ENCODE assay signal across 10 cellular contexts in the genomic region with DNA sequence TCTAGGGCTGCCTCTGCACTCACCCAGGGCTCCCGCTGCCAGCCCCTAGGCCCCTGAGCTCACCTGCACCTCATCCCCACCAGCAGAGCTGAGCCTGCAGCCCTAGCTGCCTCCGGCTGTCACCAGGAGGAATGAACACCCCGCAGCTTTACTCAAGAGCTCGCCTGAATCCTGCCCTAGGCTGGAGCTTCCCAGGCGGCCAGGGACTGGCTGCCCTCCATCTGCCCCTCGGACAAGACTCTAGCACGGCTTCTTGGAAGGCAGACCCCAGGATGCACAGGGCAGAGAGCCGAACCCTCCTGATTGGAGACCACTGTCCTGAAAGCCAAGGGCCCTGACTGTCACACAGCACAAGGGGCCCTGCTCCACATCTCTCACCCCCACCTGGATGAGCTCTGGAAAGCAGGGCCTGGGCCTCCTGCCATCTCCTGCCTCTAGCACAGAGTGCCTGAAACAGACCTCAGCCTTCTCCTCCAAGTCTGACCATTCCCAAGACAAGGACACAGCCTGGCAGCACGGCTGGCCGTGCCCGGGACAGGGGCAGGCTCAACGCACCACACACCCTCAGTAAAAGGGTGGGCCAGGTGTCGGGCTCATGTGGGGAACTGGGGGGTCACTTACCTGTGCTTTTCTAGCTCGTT. TPM values are rescaled to one million over a fixed set of nuclear protein-coding genes. Genes with fewer than 3 reads are reported as not detected.
A peak's percentile ranks its signal among the peaks of the same experiment; 100 is the strongest.
DNase-seq lines count a peak whose midpoint lies in the region; ATAC-seq and TF ChIP-seq lines count a peak whose summit lies in the region.
"Had no signal": no experiment of that assay in that cellular context is flagged by ENCODE, and none has a peak within 500 bp of the region (broad histone marks: within the 10 kb centered on the region; RNA-seq: fewer than 3 reads in every experiment).

No MANE protein-coding gene starts in this region.

- H3K4me3 ChIP-seq in ovary, result no peak overlapping the region
- H3K4me3 ChIP-seq in brain microvascular endothelial cell (ENCODE audit: low read depth, low read length), result no peak overlapping the region

- TF ChIP-seq EP300 in ovary (IDR thresholded peaks at IDR 0.05), result no peak

- peaks cover 21% of the 10 kb centered on the region for H3K4me1 ChIP-seq in ovary (ENCODE audit: insufficient read depth)

- H3K9me3 ChIP-seq in ovary, result no peaks in the 10 kb centered on the region

- no peak overlapping the region for H3K4me3 Mint-ChIP-seq in stimulated activated naive CD8-positive, alpha-beta T cell treated with anti-CD3 and anti-CD28 coated beads, Interleukin-15, amount 100 ng/mL, for 72 hours
- H3K4me3 Mint-ChIP-seq: activated naive CD4-positive, alpha-beta T cell treated with anti-CD3 and anti-CD28 coated beads, Interleukin-2, amount 50 U/mL, for 24 hours had no signal

- WGBS in ovary, 3 donors, result 55 to 70% (median 55%) methylated on average over 13 to 14 of the region's 14 CpGs

- no peak overlapping the region for H3K27ac Mint-ChIP-seq in stimulated activated naive CD8-positive, alpha-beta T cell treated with anti-CD3 and anti-CD28 coated beads, Interleukin-15, amount 100 ng/mL, for 72 hours
- H3K27ac Mint-ChIP-seq: activated naive CD4-positive, alpha-beta T cell treated with anti-CD3 and anti-CD28 coated beads, Interleukin-2, amount 50 U/mL, for 24 hours had no signal

- no peak for TF ChIP-seq POLR2A in ovary (IDR thresholded peaks at IDR 0.05)

- H3K4me1 Mint-ChIP-seq in stimulated activated naive CD8-positive, alpha-beta T cell treated with anti-CD3 and anti-CD28 coated beads, Interleukin-15, amount 100 ng/mL, for 72 hours, result no peaks in the 10 kb centered on the region

- DNase-seq in stimulated activated naive CD8-positive, alpha-beta T cell treated with anti-CD3 and anti-CD28 coated beads, Interleukin-15, Interleukin-2, amounts not matched to agents 100 U/mL and 50 U/mL, for 24 hours, result peak; percentile 2
- no peak for DNase-seq in stimulated activated naive CD8-positive, alpha-beta T cell treated with anti-CD3 and anti-CD28 coated beads, Interleukin-15, amount 100 ng/mL, for 72 hours
- DNase-seq in Right ventricle myocardium superior (peak; percentile 43), ovary (peak; percentile 18 to 54 (median 33)), SW 1271 (lab: John Stamatoyannopoulos, UW) (no peak), SIG-M5 treated with dmso at 0.1 percent for 504 hours (lab: John Stamatoyannopoulos, UW; ENCODE audit: unreplicated experiment) (no peak), brain microvascular endothelial cell (no peak), HuH-7 (ENCODE audit: low spot score) (no peak)
- DNase-seq: naive B cell had no signal

- intact Hi-C loops in Right ventricle myocardium superior (cut with DNase I), result no loop called here
- intact Hi-C loops in ovary (cut with DNase I), result loop anchor here in 2 of 4 donors (5.0 to 10.0 kb wide), 2 partner anchors 160 to 277 kb away; a partner anchor contains a TSS

- TF ChIP-seq CTCF in ovary (IDR thresholded peaks at IDR 0.05) (no peak), brain microvascular endothelial cell (IDR thresholded peaks at IDR 0.05; ENCODE audit: low read depth, low read length, missing control alignments) (no peak)

- H3K9me3 Mint-ChIP-seq in stimulated activated naive CD8-positive, alpha-beta T cell treated with anti-CD3 and anti-CD28 coated beads, Interleukin-15, amount 100 ng/mL, for 72 hours, result no peaks in the 10 kb centered on the region
- H3K9me3 Mint-ChIP-seq: activated naive CD4-positive, alpha-beta T cell treated with anti-CD3 and anti-CD28 coated beads, Interleukin-2, amount 50 U/mL, for 24 hours; naive B cell had no signal

- no peaks in the 10 kb centered on the region for H3K27me3 Mint-ChIP-seq in stimulated activated naive CD8-positive, alpha-beta T cell treated with anti-CD3 and anti-CD28 coated beads, Interleukin-15, amount 100 ng/mL, for 72 hours
- H3K27me3 Mint-ChIP-seq: activated naive CD4-positive, alpha-beta T cell treated with anti-CD3 and anti-CD28 coated beads, Interleukin-2, amount 50 U/mL, for 24 hours; naive B cell had no signal

- H3K36me3 ChIP-seq in ovary (no peaks in the 10 kb centered on the region), brain microvascular endothelial cell (replicated peaks) (peaks cover 23% of the 10 kb centered on the region)

- no peaks in the 10 kb centered on the region for H3K27me3 ChIP-seq in ovary
- no peaks in the 10 kb centered on the region for H3K27me3 ChIP-seq in brain microvascular endothelial cell (replicated peaks)

- no peak for ATAC-seq in stimulated activated naive CD8-positive, alpha-beta T cell treated with anti-CD3 and anti-CD28 coated beads, Interleukin-15, Interleukin-2, amounts not matched to agents 100 U/mL and 50 U/mL, for 24 hours
- no peak for ATAC-seq in stimulated activated naive CD8-positive, alpha-beta T cell treated with anti-CD3 and anti-CD28 coated beads, Interleukin-15, amount 100 ng/mL, for 72 hours
- no peak for ATAC-seq in Right ventricle myocardium superior (ENCODE audit: poor library complexity)

- H3K27ac ChIP-seq in ovary, result peak overlapping the region in 1 of 2 donors; percentile 71
- H3K27ac ChIP-seq in brain microvascular endothelial cell, result no peak overlapping the region

- in situ Hi-C loops in brain microvascular endothelial cell (cut with HindIII; ENCODE audit: low pct_ligation_motif_present, low sequenced_read_pairs), result no loop called here

RNA-seq across cellular contexts. Expression of a gene that starts 4.4 kb away (rescaled TPM):
- total RNA-seq in Right ventricle myocardium superior (31.5 TPM), ovary (10 to 100 TPM; 22.3 to 51.4 (median 35.3) TPM)
- polyA plus RNA-seq in ovary, result 10 to 100 TPM; 10.3 to 41.5 TPM

RNA-seq across cellular contexts. Expression of a gene that starts 15.6 kb away (rescaled TPM):
- total RNA-seq in Right ventricle myocardium superior (5.7 TPM), ovary (10 to 100 TPM in 6 of 7 donors, 1 to 10 TPM in 1; 9.3 to 17.4 (median 12.5) TPM)
- polyA plus RNA-seq in ovary, result 10 to 100 TPM in 1 of 2 donors, 1 to 10 TPM in 1; 8.2 to 12.5 TPM

RNA-seq across cellular contexts. Expression of a gene that starts 15.6 kb away (rescaled TPM):
- total RNA-seq in Right ventricle myocardium superior, result 2.3 TPM
- total RNA-seq in ovary, result 10 to 100 TPM in 1 of 7 donors, 1 to 10 TPM in 5, under 1 TPM in 1; 0.95 to 11.4 (median 3.4) TPM
- polyA plus RNA-seq in ovary, result 1 to 10 TPM; 1.4 to 1.6 TPM

Comparison
In these comparisons a context has a peak if more than half of its experiments do, and no peak if none do; other contexts are left out.
1. DNase-seq: peak in stimulated activated naive CD8-positive, alpha-beta T cell treated with anti-CD3 and anti-CD28 coated beads, Interleukin-15, Interleukin-2, amounts not matched to agents 100 U/mL and 50 U/mL, for 24 hours (single experiment), Right ventricle myocardium superior (single experiment) and ovary (5 of 5); none in stimulated activated naive CD8-positive, alpha-beta T cell treated with anti-CD3 and anti-CD28 coated beads, Interleukin-15, amount 100 ng/mL, for 72 hours (0 of 2), SW 1271 (0 of 2), SIG-M5 treated with dmso at 0.1 percent for 504 hours (single experiment), brain microvascular endothelial cell (single experiment) and HuH-7 (single experiment).